ENCODE assay signal across 8 cellular contexts in the genomic region with DNA sequence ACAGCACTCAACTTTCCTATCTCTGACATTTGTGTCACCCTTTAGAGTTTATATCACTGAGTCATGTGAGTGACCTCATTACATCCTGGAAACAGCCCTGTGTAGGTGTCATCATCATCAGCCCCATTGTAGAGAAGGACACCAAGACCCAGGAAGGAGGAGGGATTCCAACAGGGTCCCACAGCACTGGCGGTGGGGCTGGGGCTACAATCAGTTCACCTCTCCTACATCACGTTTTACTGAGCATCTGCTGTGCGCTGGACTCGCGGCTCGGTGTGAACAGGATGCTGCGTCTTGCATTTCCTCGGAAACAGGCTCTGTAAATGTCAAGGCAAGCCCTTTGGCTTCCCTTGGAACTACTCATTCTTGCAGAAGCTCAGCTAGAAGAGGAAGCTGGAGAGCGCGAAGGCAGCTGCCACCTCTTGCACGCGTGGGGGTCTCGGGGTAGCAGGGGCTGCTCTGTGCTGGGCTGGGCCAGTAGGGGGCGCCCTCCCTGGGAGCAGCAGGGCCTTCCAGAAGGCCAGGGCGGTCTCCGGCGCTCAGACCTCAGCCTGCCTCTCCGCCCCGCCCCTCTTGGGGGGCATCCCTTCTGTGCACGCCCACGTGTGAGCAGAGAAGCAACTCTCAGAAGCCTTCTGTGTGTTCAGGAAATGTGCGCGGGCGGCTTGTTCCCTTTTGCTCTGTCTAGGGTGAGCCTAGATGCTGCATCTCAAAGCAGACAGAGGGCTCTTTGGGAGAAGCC. TPM values are rescaled to one million over a fixed set of nuclear protein-coding genes. Genes with fewer than 3 reads are reported as not detected.
DNase-seq lines count a peak whose midpoint lies in the region; ATAC-seq and TF ChIP-seq lines count a peak whose summit lies in the region.

No MANE protein-coding gene starts in this region.

- no peaks in the 10 kb centered on the region for H3K27me3 ChIP-seq in A673 (replicated peaks; ENCODE audit: insufficient read depth, low read depth, low read length, poor library complexity)
- H3K27me3 ChIP-seq in parathyroid adenoma (ENCODE audit: control insufficient read depth, insufficient read depth, low read length), result peaks cover 3% of the 10 kb centered on the region

- peak; percentile 70 for TF ChIP-seq CTCF in A673 (conservative IDR thresholded peaks at IDR 0.05; ENCODE audit: low read depth, low read length)
- peak; percentile 86 for TF ChIP-seq CTCF in WTC11 (IDR thresholded peaks at IDR 0.05)
- TF ChIP-seq CTCF in parathyroid adenoma (IDR thresholded peaks at IDR 0.05), result no peak

- no peak overlapping the region for H2AFZ ChIP-seq in parathyroid adenoma

- CTCF ChIA-PET in A673 (lab: Charles Lee), result no interaction called here
- CTCF ChIA-PET in WTC11 (lab: Charles Lee), result interaction anchor here (0.6 to 2.0 kb wide), 8 partner anchors 8 to 1544 kb away, joined by 3 to 9 read pairs (median 3); no protein-coding TSS in a partner anchor

- no peaks in the 10 kb centered on the region for H3K36me3 ChIP-seq in A673 (ENCODE audit: insufficient read depth, low read length, poor library complexity, severe bottlenecking)
- no peaks in the 10 kb centered on the region for H3K36me3 ChIP-seq in parathyroid adenoma (ENCODE audit: control insufficient read depth, insufficient read depth, low read length)

- intact Hi-C loops in A673 (cut with micrococcal nuclease; ENCODE audit: unreplicated experiment), result loop anchor here (2.0 kb wide), 1 partner anchor 673 kb away; no protein-coding TSS in a partner anchor

- H3K36me3 Mint-ChIP-seq in WTC11, result no peaks in the 10 kb centered on the region

- no peaks in the 10 kb centered on the region for H3K79me2 ChIP-seq in parathyroid adenoma

- peaks cover 14% of the 10 kb centered on the region for H3K4me1 ChIP-seq in A673 (ENCODE audit: insufficient read depth, low read length, poor library complexity, severe bottlenecking)
- H3K4me1 ChIP-seq in parathyroid adenoma, result peaks cover 2% of the 10 kb centered on the region

- H3K4me1 Mint-ChIP-seq in WTC11, result peaks cover 12% of the 10 kb centered on the region

- peak; percentile 45 for DNase-seq in A673 (ENCODE audit: low spot score)
- peak; percentile 84 for DNase-seq in WTC11 (ENCODE audit: low spot score)
- DNase-seq in central memory CD4-positive, alpha-beta T cell, result peak; percentile 12
- DNase-seq in NCI-H1105 treated with DMSO at 0.1 percent for 48 hours (lab: John Stamatoyannopoulos, UW), result no peak
- DNase-seq in NCI-H2081 (lab: John Stamatoyannopoulos, UW), result no peak

- H3K4me3 Mint-ChIP-seq in WTC11, result no peak overlapping the region

- H3K4me3 ChIP-seq in A673 (ENCODE audit: low read depth, low read length, poor library complexity, severe bottlenecking) (no peak overlapping the region), parathyroid adenoma (ENCODE audit: low read depth, low read length) (no peak overlapping the region)

- peak; percentile 71 for ATAC-seq in GM19043 (IDR thresholded peaks at IDR 0.05; ENCODE audit: low read depth, unreplicated experiment)
- ATAC-seq in HG03280 (IDR thresholded peaks at IDR 0.05; ENCODE audit: unreplicated experiment), result peak; percentile 83
- peak; percentile 86 for ATAC-seq in WTC11

- no peaks in the 10 kb centered on the region; the same call in 1 of the 2 replicates for H3K27me3 Mint-ChIP-seq in WTC11 (ENCODE audit: low read depth)

- H3K27ac Mint-ChIP-seq in WTC11, result no peak overlapping the region

- no peaks in the 10 kb centered on the region for H3K9me3 Mint-ChIP-seq in WTC11

- no peak overlapping the region for H3K9ac ChIP-seq in parathyroid adenoma

- H3K27ac ChIP-seq in A673 (ENCODE audit: low read depth, low read length, poor library complexity, severe bottlenecking) (no peak overlapping the region), parathyroid adenoma (peak overlapping the region; percentile 71)

- H3K4me2 ChIP-seq in parathyroid adenoma (ENCODE audit: low read length), result no peak overlapping the region

- POLR2A ChIA-PET in A673 (lab: Charles Lee; ENCODE audit: low non-redundant PET), result no interaction called here
- POLR2A ChIA-PET in WTC11 (lab: Charles Lee), result no interaction called here

- no TSS peak for BruUV-seq in A673 (replicated peaks; lab: Mats Ljungman, UMichigan)

- H3K9me3 ChIP-seq in A673 (ENCODE audit: low read depth, low read length, poor library complexity, severe bottlenecking) (no peaks in the 10 kb centered on the region), parathyroid adenoma (ENCODE audit: control insufficient read depth, low read length) (no peaks in the 10 kb centered on the region)

TF ChIP-seq in WTC11, 78 proteins besides CTCF, POLR2A, EP300 and RAD21 (continues in another document):
- TF ChIP-seq ELF4 (CRISPR knock-in tag; IDR thresholded peaks at IDR 0.05; ENCODE audit: low read depth), result no peak
- TF ChIP-seq, protein P1, sequence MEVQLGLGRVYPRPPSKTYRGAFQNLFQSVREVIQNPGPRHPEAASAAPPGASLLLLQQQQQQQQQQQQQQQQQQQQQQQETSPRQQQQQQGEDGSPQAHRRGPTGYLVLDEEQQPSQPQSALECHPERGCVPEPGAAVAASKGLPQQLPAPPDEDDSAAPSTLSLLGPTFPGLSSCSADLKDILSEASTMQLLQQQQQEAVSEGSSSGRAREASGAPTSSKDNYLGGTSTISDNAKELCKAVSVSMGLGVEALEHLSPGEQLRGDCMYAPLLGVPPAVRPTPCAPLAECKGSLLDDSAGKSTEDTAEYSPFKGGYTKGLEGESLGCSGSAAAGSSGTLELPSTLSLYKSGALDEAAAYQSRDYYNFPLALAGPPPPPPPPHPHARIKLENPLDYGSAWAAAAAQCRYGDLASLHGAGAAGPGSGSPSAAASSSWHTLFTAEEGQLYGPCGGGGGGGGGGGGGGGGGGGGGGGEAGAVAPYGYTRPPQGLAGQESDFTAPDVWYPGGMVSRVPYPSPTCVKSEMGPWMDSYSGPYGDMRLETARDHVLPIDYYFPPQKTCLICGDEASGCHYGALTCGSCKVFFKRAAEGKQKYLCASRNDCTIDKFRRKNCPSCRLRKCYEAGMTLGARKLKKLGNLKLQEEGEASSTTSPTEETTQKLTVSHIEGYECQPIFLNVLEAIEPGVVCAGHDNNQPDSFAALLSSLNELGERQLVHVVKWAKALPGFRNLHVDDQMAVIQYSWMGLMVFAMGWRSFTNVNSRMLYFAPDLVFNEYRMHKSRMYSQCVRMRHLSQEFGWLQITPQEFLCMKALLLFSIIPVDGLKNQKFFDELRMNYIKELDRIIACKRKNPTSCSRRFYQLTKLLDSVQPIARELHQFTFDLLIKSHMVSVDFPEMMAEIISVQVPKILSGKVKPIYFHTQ (CRISPR knock-in tag; IDR thresholded peaks at IDR 0.05), result no peak
- no peak for TF ChIP-seq GRHL2 (CRISPR knock-in tag; IDR thresholded peaks at IDR 0.05; ENCODE audit: insufficient replicate concordance, severe bottlenecking)
- TF ChIP-seq ZBTB21 (CRISPR knock-in tag; IDR thresholded peaks at IDR 0.05; ENCODE audit: borderline replicate concordance), result no peak
- TF ChIP-seq, protein P2, sequence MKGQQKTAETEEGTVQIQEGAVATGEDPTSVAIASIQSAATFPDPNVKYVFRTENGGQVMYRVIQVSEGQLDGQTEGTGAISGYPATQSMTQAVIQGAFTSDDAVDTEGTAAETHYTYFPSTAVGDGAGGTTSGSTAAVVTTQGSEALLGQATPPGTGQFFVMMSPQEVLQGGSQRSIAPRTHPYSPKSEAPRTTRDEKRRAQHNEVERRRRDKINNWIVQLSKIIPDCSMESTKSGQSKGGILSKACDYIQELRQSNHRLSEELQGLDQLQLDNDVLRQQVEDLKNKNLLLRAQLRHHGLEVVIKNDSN (CRISPR knock-in tag; IDR thresholded peaks at IDR 0.05), result no peak
- TF ChIP-seq, protein P3, sequence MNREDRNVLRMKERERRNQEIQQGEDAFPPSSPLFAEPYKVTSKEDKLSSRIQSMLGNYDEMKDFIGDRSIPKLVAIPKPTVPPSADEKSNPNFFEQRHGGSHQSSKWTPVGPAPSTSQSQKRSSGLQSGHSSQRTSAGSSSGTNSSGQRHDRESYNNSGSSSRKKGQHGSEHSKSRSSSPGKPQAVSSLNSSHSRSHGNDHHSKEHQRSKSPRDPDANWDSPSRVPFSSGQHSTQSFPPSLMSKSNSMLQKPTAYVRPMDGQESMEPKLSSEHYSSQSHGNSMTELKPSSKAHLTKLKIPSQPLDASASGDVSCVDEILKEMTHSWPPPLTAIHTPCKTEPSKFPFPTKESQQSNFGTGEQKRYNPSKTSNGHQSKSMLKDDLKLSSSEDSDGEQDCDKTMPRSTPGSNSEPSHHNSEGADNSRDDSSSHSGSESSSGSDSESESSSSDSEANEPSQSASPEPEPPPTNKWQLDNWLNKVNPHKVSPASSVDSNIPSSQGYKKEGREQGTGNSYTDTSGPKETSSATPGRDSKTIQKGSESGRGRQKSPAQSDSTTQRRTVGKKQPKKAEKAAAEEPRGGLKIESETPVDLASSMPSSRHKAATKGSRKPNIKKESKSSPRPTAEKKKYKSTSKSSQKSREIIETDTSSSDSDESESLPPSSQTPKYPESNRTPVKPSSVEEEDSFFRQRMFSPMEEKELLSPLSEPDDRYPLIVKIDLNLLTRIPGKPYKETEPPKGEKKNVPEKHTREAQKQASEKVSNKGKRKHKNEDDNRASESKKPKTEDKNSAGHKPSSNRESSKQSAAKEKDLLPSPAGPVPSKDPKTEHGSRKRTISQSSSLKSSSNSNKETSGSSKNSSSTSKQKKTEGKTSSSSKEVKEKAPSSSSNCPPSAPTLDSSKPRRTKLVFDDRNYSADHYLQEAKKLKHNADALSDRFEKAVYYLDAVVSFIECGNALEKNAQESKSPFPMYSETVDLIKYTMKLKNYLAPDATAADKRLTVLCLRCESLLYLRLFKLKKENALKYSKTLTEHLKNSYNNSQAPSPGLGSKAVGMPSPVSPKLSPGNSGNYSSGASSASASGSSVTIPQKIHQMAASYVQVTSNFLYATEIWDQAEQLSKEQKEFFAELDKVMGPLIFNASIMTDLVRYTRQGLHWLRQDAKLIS (CRISPR knock-in tag; IDR thresholded peaks at IDR 0.05; ENCODE audit: borderline replicate concordance), result no peak
- TF ChIP-seq, protein P4, sequence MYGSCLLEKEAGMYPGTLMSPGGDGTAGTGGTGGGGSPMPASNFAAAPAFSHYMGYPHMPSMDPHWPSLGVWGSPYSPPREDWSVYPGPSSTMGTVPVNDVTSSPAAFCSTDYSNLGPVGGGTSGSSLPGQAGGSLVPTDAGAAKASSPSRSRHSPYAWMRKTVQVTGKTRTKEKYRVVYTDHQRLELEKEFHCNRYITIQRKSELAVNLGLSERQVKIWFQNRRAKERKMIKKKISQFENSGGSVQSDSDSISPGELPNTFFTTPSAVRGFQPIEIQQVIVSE (CRISPR knock-in tag; IDR thresholded peaks at IDR 0.05; ENCODE audit: borderline replicate concordance), result no peak

RNA-seq across cellular contexts. Expression of a gene that starts 29.0 kb away (rescaled TPM):
- total RNA-seq in A673 (2021), result not detected in 2 replicates
- total RNA-seq in WTC11 (2021), result not detected in 3 replicates

Comparison
In these comparisons a context has a peak if more than half of its experiments do, and no peak if none do; other contexts are left out.
1. DNase-seq: peak in A673 (single experiment), WTC11 (single experiment) and central memory CD4-positive, alpha-beta T cell (single experiment); none in NCI-H1105 treated with DMSO at 0.1 percent for 48 hours (single experiment) and NCI-H2081 (0 of 2).
2. Peak in every context shown above with its lines, with median percentiles within 50 percentile points of each other: ATAC-seq.